Comparison of ENCODE assay signal across 26 cellular contexts in the genomic region with DNA sequence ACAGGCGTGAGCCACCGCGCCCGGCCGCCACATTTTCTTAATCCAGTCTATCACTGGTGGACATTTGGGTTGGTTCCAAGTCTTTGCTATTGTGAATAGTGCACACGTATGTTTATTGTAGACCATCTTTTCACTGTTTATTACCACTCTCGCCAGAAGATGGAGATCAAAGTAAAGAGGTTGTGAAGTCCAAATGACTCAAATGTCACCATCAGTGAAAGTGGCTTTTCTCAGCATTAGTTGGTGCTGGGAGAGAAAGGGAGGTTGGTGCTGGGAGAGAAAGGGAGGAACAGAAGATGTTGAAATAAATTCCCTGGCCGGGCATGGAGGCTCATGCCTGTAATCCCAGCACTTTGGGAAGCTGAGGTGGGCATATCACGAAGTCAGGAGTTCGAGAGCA.
"Had no signal": no experiment of that assay in that cellular context is flagged by ENCODE, and none has a peak within 500 bp of the region (broad histone marks: within the 10 kb centered on the region; RNA-seq: fewer than 3 reads in every experiment).

No MANE protein-coding gene starts in this region.

- H3K4me1 ChIP-seq: breast epithelium, heart left ventricle, vagina had no signal

- H3K9me3 ChIP-seq: breast epithelium, heart left ventricle, neutrophil, vagina had no signal

- ATAC-seq: activated CD8-positive, alpha-beta memory T cell treated with anti-CD3 and anti-CD28 coated beads, Interleukin-2, amount 10 ng/mL, durations not matched to agents 7 days and 5 days; activated CD8-positive, alpha-beta T cell treated with anti-CD3 and anti-CD28 coated beads, Interleukin-2, amount 10 ng/mL, durations not matched to agents 7 days and 5 days; activated naive CD8-positive, alpha-beta T cell treated with anti-CD3 and anti-CD28 coated beads, Interleukin-2, amount 50 U/mL, for 24 hours; esophagus mucosa; heart left ventricle; left colon; stimulated activated memory B cell treated with anti-CD40 and anti-IgM and Interleukin-4, amounts not matched to agents 10 μg/mL and 1 μg/mL and 100 μg/mL, for 72 hours; stimulated activated naive CD8-positive, alpha-beta T cell treated with anti-CD3 and anti-CD28 coated beads, Interleukin-15, amount 100 ng/mL, for 72 hours; WTC11 had no signal

- H3K36me3 ChIP-seq: breast epithelium, heart left ventricle, neutrophil, vagina had no signal

- H3K4me3 ChIP-seq: breast epithelium, heart left ventricle, smooth muscle cell, vagina had no signal

- H3K27ac ChIP-seq: breast epithelium, heart left ventricle, neutrophil, vagina had no signal

- DNase-seq: activated CD8-positive, alpha-beta memory T cell treated with anti-CD3 and anti-CD28 coated beads, Interleukin-2, amount 10 ng/mL, durations not matched to agents 7 days and 5 days; activated CD8-positive, alpha-beta T cell treated with anti-CD3 and anti-CD28 coated beads, Interleukin-2, amount 10 ng/mL, durations not matched to agents 7 days and 5 days; activated naive CD8-positive, alpha-beta T cell treated with anti-CD3 and anti-CD28 coated beads, Interleukin-2, amount 50 U/mL, for 24 hours; activated T-cell treated with anti-CD3 and anti-CD28 coated beads, Interleukin-2, amount 50 U/mL, for 48 hours; amygdala; central memory CD4-positive, alpha-beta T cell; endodermal cell; foreskin fibroblast; heart left ventricle; hypothalamus; immature natural killer cell; kidney; left colon; mammary epithelial cell; stimulated activated CD4-positive, alpha-beta T cell treated with anti-CD3 and anti-CD28 coated beads, Interleukin-1b, Interleukin-23, amount 100 ng/mL, for 48 hours; stimulated activated CD4-positive, alpha-beta T cell treated with anti-CD3 and anti-CD28 coated beads, Interleukin-4, amount 100 ng/mL, for 4 hours; stimulated activated CD8-positive, alpha-beta memory T cell treated with anti-CD3 and anti-CD28 coated beads, Interleukin-4, amount 100 ng/mL, for 48 hours; stimulated activated naive CD8-positive, alpha-beta T cell treated with anti-CD3 and anti-CD28 coated beads, Interleukin-15, amount 100 ng/mL, for 72 hours; substantia nigra had no signal

- H3K27me3 ChIP-seq: vagina had no signal
